ENCODE assay signal across 1 cellular context in genomic region chr12:6120796-6121473, GRCh38.
TF ChIP-seq lines count a peak whose summit lies in the region.

No MANE protein-coding gene starts in this region.

TF ChIP-seq in SK-N-SH, 30 proteins besides CTCF, POLR2A, EP300 and RAD21 (continued from another document):
- TF ChIP-seq PBX3 (IDR thresholded peaks at IDR 0.05) = no peak
- no peak for TF ChIP-seq POLR2AphosphoS5 (IDR thresholded peaks at IDR 0.05; ENCODE audit: low read depth, low read length)
- no peak for TF ChIP-seq RXRA (IDR thresholded peaks at IDR 0.05; ENCODE audit: borderline replicate concordance, low read depth)
- TF ChIP-seq MEF2A (IDR thresholded peaks at IDR 0.05; ENCODE audit: borderline replicate concordance, low read depth) = no peak
- TF ChIP-seq RCOR1 (IDR thresholded peaks at IDR 0.05; ENCODE audit: low read length) = no peak
- no peak for TF ChIP-seq SMC3 (IDR thresholded peaks at IDR 0.05; ENCODE audit: low read depth, low read length)
TF ChIP-seq in SK-N-SH: peak in this region for 0.
